ENCODE assay signal across 12 cellular contexts in genomic region chr1:2127181-2128145, GRCh38.
DNase-seq lines count a peak whose midpoint lies in the region; ATAC-seq and TF ChIP-seq lines count a peak whose summit lies in the region.
"Had no signal": no experiment of that assay in that cellular context is flagged by ENCODE, and none has a peak within 500 bp of the region (broad histone marks: within the 10 kb centered on the region; RNA-seq: fewer than 3 reads in every experiment).

No MANE protein-coding gene starts in this region.

- H3K4me1 ChIP-seq in left lung (peaks cover 7 to 30% of the 10 kb centered on the region in 2 donors), thoracic aorta (ENCODE audit: control insufficient read depth in 1 of 2, low read depth in 2 of 2) (peaks cover 0 to 19% of the 10 kb centered on the region in 2 donors)

- H3K9me3 Mint-ChIP-seq in activated T-cell treated with anti-CD3 and anti-CD28 coated beads, Interleukin-2, amount 50 U/mL, for 24 hours, result no peaks in the 10 kb centered on the region
- no peaks in the 10 kb centered on the region for H3K9me3 Mint-ChIP-seq in activated naive CD8-positive, alpha-beta T cell (ENCODE audit: low read depth)

- no peak for TF ChIP-seq CTCF in left lung (IDR thresholded peaks at IDR 0.05)
- TF ChIP-seq CTCF in thoracic aorta (IDR thresholded peaks at IDR 0.05), result no peak

- no peaks in the 10 kb centered on the region for H3K36me3 ChIP-seq in left lung
- no peaks in the 10 kb centered on the region for H3K36me3 ChIP-seq in thoracic aorta

- no peaks in the 10 kb centered on the region for H3K36me3 Mint-ChIP-seq in activated T-cell treated with anti-CD3 and anti-CD28 coated beads, Interleukin-2, amount 50 U/mL, for 24 hours (ENCODE audit: low read depth)
- H3K36me3 Mint-ChIP-seq in activated naive CD8-positive, alpha-beta T cell, result no peaks in the 10 kb centered on the region

- H3K27ac Mint-ChIP-seq in activated T-cell treated with anti-CD3 and anti-CD28 coated beads, Interleukin-2, amount 50 U/mL, for 24 hours, result peak overlapping the region; percentile 79
- peak overlapping the region; percentile 78 for H3K27ac Mint-ChIP-seq in activated naive CD8-positive, alpha-beta T cell

- no peaks in the 10 kb centered on the region for H3K9me3 ChIP-seq in left lung
- H3K9me3 ChIP-seq in thoracic aorta, result no peaks in the 10 kb centered on the region

- H3K4me1 Mint-ChIP-seq in activated T-cell treated with anti-CD3 and anti-CD28 coated beads, Interleukin-2, amount 50 U/mL, for 24 hours (ENCODE audit: low read depth), result peaks cover 26% of the 10 kb centered on the region
- peaks cover 14% of the 10 kb centered on the region for H3K4me1 Mint-ChIP-seq in activated naive CD8-positive, alpha-beta T cell (ENCODE audit: low read depth)

- H3K27ac ChIP-seq in left lung (peak overlapping the region; percentile 63 to 78), thoracic aorta (no peak overlapping the region)

- H3K27me3 ChIP-seq in left lung (peaks cover 0 to 22% of the 10 kb centered on the region in 2 donors), thoracic aorta (replicated peaks; ENCODE audit: insufficient read depth) (no peaks in the 10 kb centered on the region)

- no peak for DNase-seq in activated T-cell treated with anti-CD3 and anti-CD28 coated beads, Interleukin-2, amount 50 U/mL, for 24 hours
- DNase-seq in activated T-cell treated with anti-CD3 and anti-CD28 coated beads, Interleukin-2, amount 50 U/mL, for 1 hour, result no peak
- DNase-seq in left lung (peak; percentile 65 to 84), thoracic aorta (ENCODE audit: low spot score) (no peak), NCI-H1694 treated with DMSO at 0.1 percent for 48 hours (lab: John Stamatoyannopoulos, UW) (no peak)
- DNase-seq: activated gamma-delta T cell; mammary epithelial cell; NCI-H2107; stimulated activated CD4-positive, alpha-beta T cell treated with anti-CD3 and anti-CD28 coated beads, Interleukin-15, amount 100 ng/mL, for 24 hours had no signal

- ATAC-seq in left lung, result peak; percentile 75
- ATAC-seq in thoracic aorta (ENCODE audit: insufficient number of reproducible peaks, low FRiP score, low read depth), result no peak
- ATAC-seq in GM21447 (IDR thresholded peaks at IDR 0.05; ENCODE audit: unreplicated experiment), result no peak
- ATAC-seq in GM19023 (IDR thresholded peaks at IDR 0.05; ENCODE audit: unreplicated experiment), result no peak

- H3K4me3 ChIP-seq in left lung (no peak overlapping the region), thoracic aorta (peak overlapping the region; percentile 21)

- peak overlapping the region; percentile 53 for H3K4me3 Mint-ChIP-seq in activated T-cell treated with anti-CD3 and anti-CD28 coated beads, Interleukin-2, amount 50 U/mL, for 24 hours
- H3K4me3 Mint-ChIP-seq in activated naive CD8-positive, alpha-beta T cell, result peak overlapping the region; percentile 72

- intact Hi-C loops in left lung (cut with DNase I), result no loop called here

- no peaks in the 10 kb centered on the region for H3K27me3 Mint-ChIP-seq in activated T-cell treated with anti-CD3 and anti-CD28 coated beads, Interleukin-2, amount 50 U/mL, for 24 hours
- H3K27me3 Mint-ChIP-seq in activated naive CD8-positive, alpha-beta T cell, result no peaks in the 10 kb centered on the region

Comparison
In these comparisons a context has a peak if more than half of its experiments do, and no peak if none do; other contexts are left out.
1. DNase-seq: peak in left lung (2 of 2); none in activated T-cell treated with anti-CD3 and anti-CD28 coated beads, Interleukin-2, amount 50 U/mL, for 24 hours (single experiment), activated T-cell treated with anti-CD3 and anti-CD28 coated beads, Interleukin-2, amount 50 U/mL, for 1 hour (single experiment), thoracic aorta (single experiment) and NCI-H1694 treated with DMSO at 0.1 percent for 48 hours (single experiment).
2. H3K27ac ChIP-seq: peak in left lung (2 of 2); none in thoracic aorta (0 of 2).